ENCODE assay signal across 1 cellular context in genomic region chr3:69084668-69085542, GRCh38.
A peak's percentile ranks its signal among the peaks of the same experiment; 100 is the strongest.
TF ChIP-seq lines count a peak whose summit lies in the region.

TSS of gene ARL6IP5 (plus strand) at chr3:69084937. CDS start at chr3:69085048, 111 bp downstream.

TF ChIP-seq in K562, 482 proteins besides CTCF, POLR2A, EP300 and RAD21 (continued from another document and continues in another):
- TF ChIP-seq AFF1 (IDR thresholded peaks at IDR 0.05; ENCODE audit: low read depth in 1 of 2, partially characterized antibody in 2 of 2) (peak in 1 of 2 experiments; percentile 9), NONO (IDR thresholded peaks at IDR 0.05; ENCODE audit: low read depth in 2 of 2, low read length in 1 of 2) (no peak), SRSF9 (IDR thresholded peaks at IDR 0.05; ENCODE audit: borderline replicate concordance, low read depth, low read length) (no peak), DACH1 (IDR thresholded peaks at IDR 0.05; ENCODE audit: partially characterized antibody) (peak; percentile 93), KDM1A (IDR thresholded peaks at IDR 0.05) (no peak), STAT5B (CRISPR knock-in tag; IDR thresholded peaks at IDR 0.05) (no peak), ATF7 (IDR thresholded peaks at IDR 0.05) (0 out of 2 replicates have a peak, but pooled peaks have one; percentile 53), ATF1 (CRISPR knock-in tag; IDR thresholded peaks at IDR 0.05) (no peak), ATF1 (tag; IDR thresholded peaks at IDR 0.05) (peak; percentile 43; the same call in 1 of the 2 replicates), MNT (conservative IDR thresholded peaks at IDR 0.05) (peak in 1 of 2 experiments; percentile 51; a peak in 1 of 4 replicates), UBTF (IDR thresholded peaks at IDR 0.05; ENCODE audit: borderline replicate concordance in 1 of 2, low read depth in 2 of 2, low read length in 2 of 2) (0 out of 4 replicates have a peak, but pooled peaks of 1 of the 2 experiments have one; percentile 36), ELF1 (tag; IDR thresholded peaks at IDR 0.05) (no peak), ZBTB49 (CRISPR knock-in tag; IDR thresholded peaks at IDR 0.05; ENCODE audit: borderline replicate concordance) (no peak), ZNF830 (CRISPR knock-in tag; IDR thresholded peaks at IDR 0.05) (no peak), ETS1 (conservative IDR thresholded peaks at IDR 0.05; ENCODE audit: control insufficient read depth, low read depth, low read length) (no peak), CBX3 (IDR thresholded peaks at IDR 0.05; ENCODE audit: borderline replicate concordance in 1 of 2, low read length in 2 of 2) (0 out of 3 replicates have a peak, but pooled peaks of 1 of the 2 experiments have one; percentile 14), SPI1 (IDR thresholded peaks at IDR 0.05; ENCODE audit: borderline replicate concordance, low read depth, low read length) (peak; percentile 53), HLTF (IDR thresholded peaks at IDR 0.05) (no peak), CHD4 (IDR thresholded peaks at IDR 0.05; ENCODE audit: insufficient read depth, insufficient replicate concordance, low read depth, low read length, poor library complexity, severe bottlenecking) (no peak), MITF (IDR thresholded peaks at IDR 0.05) (no peak), ZBTB2 (IDR thresholded peaks at IDR 0.05) (no peak), NRF1 (conservative IDR thresholded peaks at IDR 0.05 in 1 of 2, IDR thresholded peaks at IDR 0.05 in 1 of 2) (0 out of 4 replicates have a peak, but pooled peaks of 1 of the 2 experiments have one; percentile 32), ZNF785 (CRISPR knock-in tag; IDR thresholded peaks at IDR 0.05) (no peak), ZNF121 (CRISPR knock-in tag; conservative IDR thresholded peaks at IDR 0.05) (no peak), ZZZ3 (IDR thresholded peaks at IDR 0.05) (no peak), TCF7L2 (IDR thresholded peaks at IDR 0.05; ENCODE audit: low read depth, low read length) (no peak), ZBED1 (IDR thresholded peaks at IDR 0.05) (no peak), FOS (IDR thresholded peaks at IDR 0.05; ENCODE audit: extremely low read depth, insufficient read length) (no peak), TAF15 (IDR thresholded peaks at IDR 0.05; ENCODE audit: low read depth, low read length) (no peak), E2F3 (CRISPR knock-in tag; IDR thresholded peaks at IDR 0.05) (no peak), ILK (tag; IDR thresholded peaks at IDR 0.05; ENCODE audit: borderline replicate concordance, low read depth) (no peak), FUS (optimal IDR thresholded peaks at IDR 0.05; ENCODE audit: low read depth, low read length) (no peak), HNRNPLL (IDR thresholded peaks at IDR 0.05; ENCODE audit: low read depth, low read length, poor library complexity, severe bottlenecking) (peak; percentile 63), CHD1 (IDR thresholded peaks at IDR 0.05; ENCODE audit: low read length) (no peak), ELF2 (CRISPR knock-in tag; IDR thresholded peaks at IDR 0.05) (no peak), NFRKB (IDR thresholded peaks at IDR 0.05; ENCODE audit: low read depth) (no peak), CBX8 (IDR thresholded peaks at IDR 0.05; ENCODE audit: borderline replicate concordance, extremely low read depth, low read depth, low read length, poor library complexity, severe bottlenecking) (no peak), ZNF140 (CRISPR knock-in tag; IDR thresholded peaks at IDR 0.05) (no peak), ZNF717 (CRISPR knock-in tag; IDR thresholded peaks at IDR 0.05) (no peak), TARDBP (IDR thresholded peaks at IDR 0.05) (no peak), HMGN3 (IDR thresholded peaks at IDR 0.05; ENCODE audit: borderline replicate concordance, extremely low read depth, insufficient read length, low read depth, low read length) (peak; percentile 41), TFE3 (CRISPR knock-in tag; IDR thresholded peaks at IDR 0.05) (no peak), MECOM (CRISPR knock-in tag; IDR thresholded peaks at IDR 0.05) (no peak), MAFK (IDR thresholded peaks at IDR 0.05; ENCODE audit: low read length) (no peak), IFI16 (CRISPR knock-in tag; IDR thresholded peaks at IDR 0.05) (no peak), ZNF217 (CRISPR knock-in tag; IDR thresholded peaks at IDR 0.05) (no peak), GTF2F1 (IDR thresholded peaks at IDR 0.05; ENCODE audit: low read depth, low read length) (no peak), RBM22 (IDR thresholded peaks at IDR 0.05; ENCODE audit: low read depth, low read length, poor library complexity, severe bottlenecking) (no peak), CEBPG (CRISPR knock-in tag; IDR thresholded peaks at IDR 0.05) (no peak), CEBPG (tag; conservative IDR thresholded peaks at IDR 0.05 in 1 of 2, IDR thresholded peaks at IDR 0.05 in 1 of 2) (no peak), SREBF2 (CRISPR knock-in tag; IDR thresholded peaks at IDR 0.05) (no peak), ZC3H4 (CRISPR knock-in tag; IDR thresholded peaks at IDR 0.05; ENCODE audit: borderline replicate concordance) (no peak)
